In the genomic region with DNA sequence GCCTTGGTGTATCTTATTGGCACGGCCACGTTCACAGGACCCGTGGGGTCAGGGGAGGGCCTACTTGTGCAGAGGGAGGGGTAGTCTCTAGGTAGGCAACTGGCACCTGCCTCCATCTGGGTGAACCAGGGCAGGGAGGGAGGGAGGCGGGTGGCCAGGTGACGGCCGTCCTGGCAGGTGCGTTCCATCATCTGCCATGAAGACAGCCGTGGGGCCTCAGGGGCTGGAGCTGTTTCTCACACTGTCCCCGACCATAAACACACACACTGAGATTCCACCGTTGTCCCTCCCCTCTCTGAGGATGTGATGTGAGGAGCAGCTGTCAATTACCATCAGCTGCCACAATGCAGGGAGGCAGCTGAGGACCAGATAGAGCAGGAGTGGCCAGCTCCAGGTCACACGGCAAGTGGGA, we compare ENCODE assay signal across 1 cellular context.
TF ChIP-seq lines count a peak whose summit lies in the region.

No MANE protein-coding gene starts in this region.

TF ChIP-seq in GM12878, 131 proteins besides CTCF, POLR2A, EP300 and RAD21:
- TF ChIP-seq, protein P1, sequence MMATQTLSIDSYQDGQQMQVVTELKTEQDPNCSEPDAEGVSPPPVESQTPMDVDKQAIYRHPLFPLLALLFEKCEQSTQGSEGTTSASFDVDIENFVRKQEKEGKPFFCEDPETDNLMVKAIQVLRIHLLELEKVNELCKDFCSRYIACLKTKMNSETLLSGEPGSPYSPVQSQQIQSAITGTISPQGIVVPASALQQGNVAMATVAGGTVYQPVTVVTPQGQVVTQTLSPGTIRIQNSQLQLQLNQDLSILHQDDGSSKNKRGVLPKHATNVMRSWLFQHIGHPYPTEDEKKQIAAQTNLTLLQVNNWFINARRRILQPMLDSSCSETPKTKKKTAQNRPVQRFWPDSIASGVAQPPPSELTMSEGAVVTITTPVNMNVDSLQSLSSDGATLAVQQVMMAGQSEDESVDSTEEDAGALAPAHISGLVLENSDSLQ (IDR thresholded peaks at IDR 0.05), result peak; percentile 67
- no peak for TF ChIP-seq SMAD1 (IDR thresholded peaks at IDR 0.05; ENCODE audit: low read depth, partially characterized antibody)
TF ChIP-seq in GM12878: peak in this region for 1.
